Comparison of ENCODE assay signal across 8 cellular contexts in the genomic region with DNA sequence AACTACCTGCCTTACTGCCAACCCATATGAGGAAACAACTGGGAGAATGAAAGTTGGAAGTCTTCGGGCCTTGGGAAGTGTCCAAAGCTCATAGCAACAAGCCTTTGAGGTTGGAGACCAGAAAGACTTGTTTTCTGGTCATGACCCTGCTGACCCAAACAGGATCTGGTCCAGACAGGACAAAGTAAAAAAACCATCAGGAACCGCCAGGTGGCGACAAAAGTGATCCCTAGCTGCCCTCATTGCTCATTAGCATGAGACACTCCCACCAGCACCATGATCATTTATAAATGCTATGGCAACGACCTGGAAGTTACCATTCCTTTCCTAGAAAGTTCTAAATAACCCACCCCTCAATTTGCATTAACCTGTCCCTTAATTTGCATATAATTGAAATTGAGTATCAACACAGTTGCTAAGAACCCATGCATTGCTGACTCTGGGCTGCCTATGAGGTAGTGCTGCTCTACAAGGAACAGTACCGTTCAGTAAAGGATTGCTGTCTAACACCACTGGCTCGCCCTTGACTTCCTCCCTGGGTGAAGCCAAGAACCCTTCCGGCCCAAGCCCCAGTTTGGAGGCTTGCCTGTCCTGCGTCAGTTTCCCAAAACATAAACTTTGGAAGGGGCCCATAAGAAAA.
DNase-seq lines count a peak whose midpoint lies in the region; ATAC-seq, FAIRE-seq and TF ChIP-seq lines count a peak whose summit lies in the region.

No MANE protein-coding gene starts in this region.

- peaks cover 16% of the 10 kb centered on the region for H3K4me1 ChIP-seq in HepG2 (ENCODE audit: insufficient read depth, low read length)
- no peaks in the 10 kb centered on the region for H3K4me1 ChIP-seq in tibial nerve

- intact Hi-C loops in HepG2 (cut with micrococcal nuclease; ENCODE audit: unreplicated experiment) (loop anchor here (10.0 kb wide), 1 partner anchor 130 kb away; no protein-coding TSS in a partner anchor), dorsolateral prefrontal cortex (cut with DNase I) (no loop called here)

- TF ChIP-seq EP300 in HepG2 (IDR thresholded peaks at IDR 0.05; ENCODE audit: low read depth in 2 of 2, low read length in 2 of 2) (no peak), HepG2 (CRISPR knock-in tag; IDR thresholded peaks at IDR 0.05; ENCODE audit: borderline replicate concordance) (no peak), tibial nerve (IDR thresholded peaks at IDR 0.05) (no peak)

- H2AFZ ChIP-seq in HepG2 (ENCODE audit: low read length) = no peak overlapping the region

- ATAC-seq in GM18511 (IDR thresholded peaks at IDR 0.05; ENCODE audit: unreplicated experiment) (peak; percentile 70), HepG2 (peak; percentile 65)

- peak; percentile 36 for FAIRE-seq in HepG2 (lab: Jason Lieb, UNC)

- no peak overlapping the region for H3K9ac ChIP-seq in HepG2 (ENCODE audit: insufficient read depth, low read depth, low read length)

- H3K27me3 ChIP-seq in MG63 = no peaks in the 10 kb centered on the region
- H3K27me3 ChIP-seq in HepG2 (ENCODE audit: control insufficient read depth in 1 of 2, insufficient read depth in 2 of 2, low read length in 2 of 2) = no peaks in the 10 kb centered on the region
- H3K27me3 ChIP-seq in tibial nerve = no peaks in the 10 kb centered on the region
- H3K27me3 ChIP-seq in dorsolateral prefrontal cortex = no peaks in the 10 kb centered on the region

- H3K4me3 ChIP-seq in MG63 (no peak overlapping the region), HepG2 (replicated peaks in 1 of 3; ENCODE audit: insufficient read depth in 1 of 3, low read depth in 2 of 3, low read length in 3 of 3) (no peak overlapping the region), tibial nerve (no peak overlapping the region), dorsolateral prefrontal cortex (no peak overlapping the region)

- TF ChIP-seq RAD21 in HepG2 (CRISPR knock-in tag; IDR thresholded peaks at IDR 0.05) = no peak

- H3K36me3 ChIP-seq in MG63 = no peaks in the 10 kb centered on the region
- no peaks in the 10 kb centered on the region for H3K36me3 ChIP-seq in HepG2 (replicated peaks in 1 of 2; ENCODE audit: control insufficient read depth in 1 of 2, insufficient read depth in 2 of 2, low read length in 2 of 2)
- no peaks in the 10 kb centered on the region for H3K36me3 ChIP-seq in tibial nerve

- no peak overlapping the region for H3K4me2 ChIP-seq in HepG2 (ENCODE audit: low read depth, low read length)

- 38% methylated on average over 7 of the region's 8 CpGs for WGBS in HepG2 (ENCODE audit: low lambda C conversion rate)
- WGBS in tibial nerve, 2 donors = 79 to 86% methylated on average over 8 of the region's 8 CpGs

- H3K79me2 ChIP-seq in HepG2 (ENCODE audit: insufficient read depth, low read length) = no peaks in the 10 kb centered on the region

- H4K20me1 ChIP-seq in HepG2 (ENCODE audit: insufficient read depth, low read length) = no peaks in the 10 kb centered on the region

- CTCF ChIA-PET in HepG2 (lab: Yijun Ruan, JAX; ENCODE audit: low intra/inter-chr PET ratio, low total read pairs) = interaction anchor here (2.1 kb wide), 1 partner anchor 595 kb away, joined by 13 read pairs; no protein-coding TSS in a partner anchor

- no peak overlapping the region for H3K27ac ChIP-seq in HepG2 (ENCODE audit: extremely low read length, insufficient read depth, low read length)
- no peak overlapping the region for H3K27ac ChIP-seq in tibial nerve
- H3K27ac ChIP-seq in dorsolateral prefrontal cortex = no peak overlapping the region

- no TSS peak for BruUV-seq in HepG2 (replicated peaks; lab: Mats Ljungman, UMichigan)

- POLR2A ChIA-PET in HepG2 (lab: Yijun Ruan, JAX) = no interaction called here

- no peak for TF ChIP-seq POLR2A in HepG2 (IDR thresholded peaks at IDR 0.05; ENCODE audit: insufficient read depth in 1 of 2, low read depth in 2 of 2, low read length in 2 of 2)
- no peak for TF ChIP-seq POLR2A in tibial nerve (IDR thresholded peaks at IDR 0.05)

- TF ChIP-seq CTCF in HepG2 (CRISPR knock-in tag; IDR thresholded peaks at IDR 0.05) = peak; percentile 56
- peak in 1 of 5 experiments; percentile 18 for TF ChIP-seq CTCF in tibial nerve (IDR thresholded peaks at IDR 0.05)
- TF ChIP-seq CTCF in dorsolateral prefrontal cortex (IDR thresholded peaks at IDR 0.05 in 54 of 56, conservative IDR thresholded peaks at IDR 0.05 in 2 of 56; ENCODE audit: low read depth in 1 of 56, partially characterized antibody in 56 of 56) = peak in 3 of 56 donors; percentile 11 to 14 (median 12)

- H3K9me3 ChIP-seq in MG63 (no peaks in the 10 kb centered on the region), HepG2 (ENCODE audit: low read length) (no peaks in the 10 kb centered on the region), tibial nerve (no peaks in the 10 kb centered on the region)

- in situ Hi-C loops in ACHN (cut with HindIII; ENCODE audit: low pct_ligation_motif_present, low pct_unique_long_range_greater_than_20kb, low sequenced_read_pairs) = no loop called here
- in situ Hi-C loops in HepG2 (cut with HindIII; ENCODE audit: extremely low pct_ligation_motif_present, low pct_unique_long_range_greater_than_20kb) = no loop called here

- DNase-seq in ACHN (peak; percentile 23), MG63 (peak; percentile 42), activated T-cell treated with anti-CD3 and anti-CD28 coated beads for 1 hour (ENCODE audit: low read depth) (peak; percentile 6), HepG2 (ENCODE audit: low spot score) (peak; percentile 37), tibial nerve (ENCODE audit: low spot score in 2 of 2) (no peak), dorsolateral prefrontal cortex (no peak), NCI-H2107 treated with DMSO at 0.1 percent for 48 hours (lab: John Stamatoyannopoulos, UW; ENCODE audit: unreplicated experiment) (no peak)

TF ChIP-seq in HepG2, 621 proteins besides CTCF, POLR2A, EP300 and RAD21 (continues in another document):
- TF ChIP-seq NR2F6 (IDR thresholded peaks at IDR 0.05) (0 out of 2 replicates have a peak, but pooled peaks have one; percentile 14), NR2F6 (CRISPR knock-in tag; IDR thresholded peaks at IDR 0.05) (no peak), SMYD3 (CRISPR knock-in tag; IDR thresholded peaks at IDR 0.05) (no peak), ZNF296 (CRISPR knock-in tag; conservative IDR thresholded peaks at IDR 0.05) (no peak), RBAK (CRISPR knock-in tag; IDR thresholded peaks at IDR 0.05) (no peak), NFIC (IDR thresholded peaks at IDR 0.05; ENCODE audit: low read length) (no peak), STAG1 (CRISPR knock-in tag; IDR thresholded peaks at IDR 0.05) (peak; percentile 48), YEATS4 (CRISPR knock-in tag; IDR thresholded peaks at IDR 0.05; ENCODE audit: borderline replicate concordance) (no peak), SMC3 (IDR thresholded peaks at IDR 0.05; ENCODE audit: low read length) (peak; percentile 29; the same call in 1 of the 2 replicates), ZNF782 (CRISPR knock-in tag; IDR thresholded peaks at IDR 0.05; ENCODE audit: borderline replicate concordance) (no peak), IKZF4 (CRISPR knock-in tag; IDR thresholded peaks at IDR 0.05; ENCODE audit: borderline replicate concordance, low read depth, not compliant biosample characterization) (no peak), ZSCAN30 (CRISPR knock-in tag; IDR thresholded peaks at IDR 0.05) (no peak), ZNF224 (CRISPR knock-in tag; IDR thresholded peaks at IDR 0.05) (no peak), ZNF326 (CRISPR knock-in tag; IDR thresholded peaks at IDR 0.05; ENCODE audit: borderline replicate concordance) (no peak)
- TF ChIP-seq, protein P1, sequence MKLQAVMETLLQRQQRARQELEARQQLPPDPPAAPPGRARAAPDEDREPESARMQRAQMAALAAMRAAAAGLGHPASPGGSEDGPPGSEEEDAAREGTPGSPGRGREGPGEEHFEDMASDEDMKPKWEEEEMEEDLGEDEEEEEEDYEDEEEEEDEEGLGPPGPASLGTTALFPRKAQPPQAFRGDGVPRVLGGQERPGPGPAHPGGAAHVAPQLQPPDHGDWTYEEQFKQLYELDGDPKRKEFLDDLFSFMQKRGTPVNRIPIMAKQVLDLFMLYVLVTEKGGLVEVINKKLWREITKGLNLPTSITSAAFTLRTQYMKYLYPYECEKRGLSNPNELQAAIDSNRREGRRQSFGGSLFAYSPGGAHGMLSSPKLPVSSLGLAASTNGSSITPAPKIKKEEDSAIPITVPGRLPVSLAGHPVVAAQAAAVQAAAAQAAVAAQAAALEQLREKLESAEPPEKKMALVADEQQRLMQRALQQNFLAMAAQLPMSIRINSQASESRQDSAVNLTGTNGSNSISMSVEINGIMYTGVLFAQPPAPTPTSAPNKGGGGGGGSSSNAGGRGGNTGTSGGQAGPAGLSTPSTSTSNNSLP (IDR thresholded peaks at IDR 0.05; ENCODE audit: low read depth, low read length) = 0 out of 2 replicates have a peak, but pooled peaks have one; percentile 19
- TF ChIP-seq, protein P2, sequence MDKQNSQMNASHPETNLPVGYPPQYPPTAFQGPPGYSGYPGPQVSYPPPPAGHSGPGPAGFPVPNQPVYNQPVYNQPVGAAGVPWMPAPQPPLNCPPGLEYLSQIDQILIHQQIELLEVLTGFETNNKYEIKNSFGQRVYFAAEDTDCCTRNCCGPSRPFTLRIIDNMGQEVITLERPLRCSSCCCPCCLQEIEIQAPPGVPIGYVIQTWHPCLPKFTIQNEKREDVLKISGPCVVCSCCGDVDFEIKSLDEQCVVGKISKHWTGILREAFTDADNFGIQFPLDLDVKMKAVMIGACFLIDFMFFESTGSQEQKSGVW (CRISPR knock-in tag; IDR thresholded peaks at IDR 0.05; ENCODE audit: borderline replicate concordance) = no peak
- TF ChIP-seq, protein P3, sequence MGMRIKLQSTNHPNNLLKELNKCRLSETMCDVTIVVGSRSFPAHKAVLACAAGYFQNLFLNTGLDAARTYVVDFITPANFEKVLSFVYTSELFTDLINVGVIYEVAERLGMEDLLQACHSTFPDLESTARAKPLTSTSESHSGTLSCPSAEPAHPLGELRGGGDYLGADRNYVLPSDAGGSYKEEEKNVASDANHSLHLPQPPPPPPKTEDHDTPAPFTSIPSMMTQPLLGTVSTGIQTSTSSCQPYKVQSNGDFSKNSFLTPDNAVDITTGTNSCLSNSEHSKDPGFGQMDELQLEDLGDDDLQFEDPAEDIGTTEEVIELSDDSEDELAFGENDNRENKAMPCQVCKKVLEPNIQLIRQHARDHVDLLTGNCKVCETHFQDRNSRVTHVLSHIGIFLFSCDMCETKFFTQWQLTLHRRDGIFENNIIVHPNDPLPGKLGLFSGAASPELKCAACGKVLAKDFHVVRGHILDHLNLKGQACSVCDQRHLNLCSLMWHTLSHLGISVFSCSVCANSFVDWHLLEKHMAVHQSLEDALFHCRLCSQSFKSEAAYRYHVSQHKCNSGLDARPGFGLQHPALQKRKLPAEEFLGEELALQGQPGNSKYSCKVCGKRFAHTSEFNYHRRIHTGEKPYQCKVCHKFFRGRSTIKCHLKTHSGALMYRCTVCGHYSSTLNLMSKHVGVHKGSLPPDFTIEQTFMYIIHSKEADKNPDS (CRISPR knock-in tag; IDR thresholded peaks at IDR 0.05) = no peak
- TF ChIP-seq, protein P4, sequence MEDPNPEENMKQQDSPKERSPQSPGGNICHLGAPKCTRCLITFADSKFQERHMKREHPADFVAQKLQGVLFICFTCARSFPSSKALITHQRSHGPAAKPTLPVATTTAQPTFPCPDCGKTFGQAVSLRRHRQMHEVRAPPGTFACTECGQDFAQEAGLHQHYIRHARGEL (CRISPR knock-in tag; IDR thresholded peaks at IDR 0.05) = peak; percentile 98

Comparison
In these comparisons a context has a peak if more than half of its experiments do, and no peak if none do; other contexts are left out.
1. DNase-seq: peak in ACHN (single experiment), MG63 (single experiment), activated T-cell treated with anti-CD3 and anti-CD28 coated beads for 1 hour (single experiment) and HepG2 (single experiment); none in tibial nerve (0 of 2), dorsolateral prefrontal cortex (0 of 10) and NCI-H2107 treated with DMSO at 0.1 percent for 48 hours (single experiment).